1 cellular context compared by ENCODE assay signal in the genomic region with DNA sequence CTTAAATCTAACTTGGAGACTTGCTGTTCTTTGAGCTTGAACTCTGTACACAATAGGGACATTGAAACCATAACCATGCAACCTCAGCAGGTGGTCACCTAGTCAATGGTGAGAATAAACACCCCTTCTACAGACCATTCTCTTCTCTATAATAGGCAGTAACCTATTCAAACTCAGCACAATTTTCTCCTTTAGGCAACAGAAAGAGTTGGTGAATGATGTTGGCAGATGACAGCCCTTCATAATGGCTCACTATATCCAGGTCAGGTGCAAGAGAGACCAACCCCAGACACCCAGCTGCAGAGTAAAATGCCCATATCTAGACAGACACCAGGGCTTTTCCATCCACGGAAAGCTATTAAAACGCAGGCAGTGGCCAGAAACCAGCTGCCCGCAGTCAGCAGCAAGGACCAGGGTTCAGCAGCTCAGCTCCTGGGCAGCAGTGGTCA.
TF ChIP-seq lines count a peak whose summit lies in the region.

No MANE protein-coding gene starts in this region.

TF ChIP-seq in GM23338, 12 proteins besides CTCF, POLR2A, EP300 and RAD21 (continued from another document):
- TF ChIP-seq REST (IDR thresholded peaks at IDR 0.05; ENCODE audit: unreplicated experiment): no peak
- no peak for TF ChIP-seq ZNF114 (CRISPR knock-in tag; IDR thresholded peaks at IDR 0.05)
